29 cellular contexts compared by ENCODE assay signal in the genomic region with DNA sequence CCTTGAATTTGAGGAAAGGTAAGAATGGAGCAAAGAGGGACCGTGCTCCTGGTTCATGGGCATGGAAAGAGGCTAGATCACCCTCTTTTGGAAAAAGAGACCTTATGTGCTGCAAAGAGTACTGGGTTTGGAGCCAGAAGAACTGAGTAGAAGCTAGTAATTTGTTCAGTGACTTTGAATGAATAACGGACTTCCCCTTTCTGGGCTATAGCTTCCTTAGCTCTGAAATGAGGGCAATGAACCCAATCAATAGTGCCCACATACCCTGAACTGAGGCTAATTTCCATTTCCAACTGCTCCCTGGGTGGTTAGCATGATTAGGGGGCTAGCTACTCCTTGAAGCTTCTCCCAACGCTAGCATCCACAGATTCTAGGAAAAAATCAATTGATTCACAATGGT.
DNase-seq lines count a peak whose midpoint lies in the region; ATAC-seq, FAIRE-seq and TF ChIP-seq lines count a peak whose summit lies in the region.
"Had no signal": no experiment of that assay in that cellular context is flagged by ENCODE, and none has a peak within 500 bp of the region (broad histone marks: within the 10 kb centered on the region; RNA-seq: fewer than 3 reads in every experiment).

No MANE protein-coding gene starts in this region.

- H3K27ac ChIP-seq in VCaP (peak overlapping the region; percentile 85), neural progenitor cell (no peak overlapping the region)
- H3K27ac ChIP-seq: SK-N-MC had no signal

- H3K4me1 Mint-ChIP-seq in neural progenitor cell, result peaks cover 22% of the 10 kb centered on the region

- no peaks in the 10 kb centered on the region for H3K4me1 ChIP-seq in neural progenitor cell

- peaks cover 4% of the 10 kb centered on the region for H3K27me3 Mint-ChIP-seq in neural progenitor cell (ENCODE audit: insufficient read depth, low read depth)

- H4K20me1 ChIP-seq in neural progenitor cell (ENCODE audit: low read depth), result no peaks in the 10 kb centered on the region

- H2AFZ ChIP-seq in neural progenitor cell (replicated peaks), result no peak overlapping the region

- H3K4me2 ChIP-seq in neural progenitor cell, result peak overlapping the region; percentile 1

- no peak overlapping the region for H3K27ac Mint-ChIP-seq in neural progenitor cell
- H3K27ac Mint-ChIP-seq: CD8-positive, alpha-beta T cell; H9; T-helper 1 cell treated with Interleukin-12 subunit alpha and Interleukin-12 subunit beta and Interleukin-4 antibody, amounts not matched to agents 30 μg/mL and 1 μg/mL, for 36 hours had no signal

- no peak for FAIRE-seq in GM12891 (lab: Jason Lieb, UNC)
- FAIRE-seq: A204.1, GM18507, RCC 7860 had no signal

- no peaks in the 10 kb centered on the region for H3K79me2 ChIP-seq in neural progenitor cell (ENCODE audit: low read depth)

- H3F3A ChIP-seq in neural progenitor cell (ENCODE audit: low read depth), result no peaks in the 10 kb centered on the region

- H3K27me3 ChIP-seq in neural progenitor cell, result no peaks in the 10 kb centered on the region

- H3K36me3 Mint-ChIP-seq in neural progenitor cell, result no peaks in the 10 kb centered on the region
- H3K36me3 Mint-ChIP-seq: CD8-positive, alpha-beta T cell had no signal

- no peak for TF ChIP-seq CTCF in VCaP (conservative IDR thresholded peaks at IDR 0.05)
- TF ChIP-seq CTCF in neural progenitor cell (IDR thresholded peaks at IDR 0.05), result no peak

- no peak overlapping the region for H3K4me3 Mint-ChIP-seq in neural progenitor cell
- H3K4me3 Mint-ChIP-seq: CD8-positive, alpha-beta T cell; H9; T-helper 1 cell treated with Interleukin-12 subunit alpha and Interleukin-12 subunit beta and Interleukin-4 antibody, amounts not matched to agents 30 μg/mL and 1 μg/mL, for 36 hours had no signal

- TF ChIP-seq POLR2A in GM12891 (IDR thresholded peaks at IDR 0.05; ENCODE audit: low read depth, low read length) (no peak), GM18505 (IDR thresholded peaks at IDR 0.05; ENCODE audit: borderline replicate concordance, extremely low read depth, insufficient read depth, insufficient read length) (no peak)

- H3K9ac ChIP-seq in neural progenitor cell, result no peak overlapping the region

- H3K9me3 ChIP-seq in neural progenitor cell (ENCODE audit: low read depth), result no peaks in the 10 kb centered on the region
- H3K9me3 ChIP-seq: Caco-2 had no signal

- peaks cover 2% of the 10 kb centered on the region for H3K9me3 Mint-ChIP-seq in neural progenitor cell
- H3K9me3 Mint-ChIP-seq: CD8-positive, alpha-beta T cell; H9; T-helper 1 cell treated with Interleukin-12 subunit alpha and Interleukin-12 subunit beta and Interleukin-4 antibody, amounts not matched to agents 30 μg/mL and 1 μg/mL, for 36 hours had no signal

- no peak overlapping the region for H3K4me3 ChIP-seq in neural progenitor cell
- H3K4me3 ChIP-seq: SK-N-MC had no signal

- DNase-seq in GM12891 (ENCODE audit: insufficient read length, low spot score), result no peak
- DNase-seq in MV-4-11 (lab: John Stamatoyannopoulos, UW), result peak; percentile 27
- DNase-seq in neural progenitor cell (ENCODE audit: low spot score), result no peak
- DNase-seq in HuH-7 (ENCODE audit: low spot score), result no peak
- no peak for DNase-seq in stimulated activated naive CD4-positive, alpha-beta T cell (lab: John Stamatoyannopoulos, UW)
- DNase-seq: C1 segment of cervical spinal cord; Caco-2; CD8-positive, alpha-beta T cell; DMS79; EL; GDM1; IMR-90; NCI-H1048; NCI-H1694; NCI-H2029 treated with DMSO at 0.1 percent for 48 hours; NCI-H446 treated with DMSO at 0.1 percent for 48 hours; NCI-H526; NCI-H82; NK-92 treated with Interleukin-12 subunit alpha and Interleukin-12 subunit beta, amount 100 ng/mL, for 24 hours; SIG-M5 had no signal

- ATAC-seq in HG02623 (IDR thresholded peaks at IDR 0.05; ENCODE audit: unreplicated experiment) (no peak), GM18505 (IDR thresholded peaks at IDR 0.05; ENCODE audit: unreplicated experiment) (no peak)
- ATAC-seq: CD8-positive, alpha-beta T cell had no signal

- H3K36me3 ChIP-seq in neural progenitor cell, result no peaks in the 10 kb centered on the region

TF ChIP-seq in GM12891, 5 proteins besides CTCF, POLR2A, EP300 and RAD21:
- TF ChIP-seq POU2F2 (IDR thresholded peaks at IDR 0.05; ENCODE audit: low read depth, low read length) (no peak), SPI1 (IDR thresholded peaks at IDR 0.05; ENCODE audit: low read depth, low read length) (peak; percentile 79)
